Comparison of ENCODE assay signal across 16 cellular contexts in genomic region chr10:79203833-79204232, GRCh38.
A peak's percentile ranks its signal among the peaks of the same experiment; 100 is the strongest.
DNase-seq lines count a peak whose midpoint lies in the region; ATAC-seq and TF ChIP-seq lines count a peak whose summit lies in the region.
"Had no signal": no experiment of that assay in that cellular context is flagged by ENCODE, and none has a peak within 500 bp of the region (broad histone marks: within the 10 kb centered on the region; RNA-seq: fewer than 3 reads in every experiment).

No MANE protein-coding gene starts in this region.

- WGBS in heart right ventricle, 2 donors, result 38 to 53% methylated on average over 8 of the region's 8 CpGs
- 82 to 88% methylated on average over 8 of the region's 8 CpGs for WGBS in sigmoid colon, 2 donors

- H3K27me3 ChIP-seq in heart right ventricle (no peaks in the 10 kb centered on the region), sigmoid colon (no peaks in the 10 kb centered on the region)
- H3K27me3 ChIP-seq: suprapubic skin had no signal

- CTCF ChIA-PET in activated CD8-positive, alpha-beta memory T cell treated with anti-CD3 and anti-CD28 coated beads, Interleukin-2, amount 10 ng/mL, durations not matched to agents 7 days and 5 days (lab: Charles Lee), result interaction anchor here (1.6 to 3.8 kb wide), 2 partner anchors 9 to 106 kb away, joined by 3 to 30 read pairs; no protein-coding TSS in a partner anchor

- H3K27ac ChIP-seq in heart right ventricle (peak overlapping the region in 3 of 10 donors; percentile 41 to 53 (median 43)), sigmoid colon (peak overlapping the region in 3 of 4 donors; percentile 2 to 67 (median 64))
- H3K27ac ChIP-seq: HL-60, suprapubic skin, WERI-Rb-1 had no signal

- ATAC-seq in T-helper 17 cell (no peak), heart right ventricle (peak; percentile 29 to 78 (median 64)), GM18498 (IDR thresholded peaks at IDR 0.05; ENCODE audit: unreplicated experiment) (no peak)
- ATAC-seq in activated CD8-positive, alpha-beta memory T cell treated with anti-CD3 and anti-CD28 coated beads, Interleukin-2, amount 10 ng/mL, durations not matched to agents 7 days and 5 days, result no peak
- ATAC-seq: naive thymus-derived CD8-positive, alpha-beta T cell; T-cell had no signal

- no peak for TF ChIP-seq EP300 in sigmoid colon (IDR thresholded peaks at IDR 0.05)

- peaks cover 12% of the 10 kb centered on the region for H3K36me3 Mint-ChIP-seq in T-helper 17 cell (ENCODE audit: low read depth)
- no peaks in the 10 kb centered on the region for H3K36me3 Mint-ChIP-seq in activated CD8-positive, alpha-beta memory T cell treated with anti-CD3 and anti-CD28 coated beads, Interleukin-2, amount 10 ng/mL, durations not matched to agents 7 days and 5 days

- peaks cover 10% of the 10 kb centered on the region for H3K4me1 Mint-ChIP-seq in T-helper 17 cell
- H3K4me1 Mint-ChIP-seq in activated CD8-positive, alpha-beta memory T cell treated with anti-CD3 and anti-CD28 coated beads, Interleukin-2, amount 10 ng/mL, durations not matched to agents 7 days and 5 days, result no peaks in the 10 kb centered on the region
- H3K4me1 Mint-ChIP-seq: T-cell had no signal

- TF ChIP-seq CTCF in heart right ventricle (IDR thresholded peaks at IDR 0.05), result peak in 4 of 9 donors; percentile 12 to 48 (median 30)
- no peak for TF ChIP-seq CTCF in sigmoid colon (IDR thresholded peaks at IDR 0.05)
- no peak for TF ChIP-seq CTCF in GM13976 (IDR thresholded peaks at IDR 0.05; ENCODE audit: borderline replicate concordance, control extremely low read depth, extremely low read depth, insufficient read depth, missing control alignments)

- H3K4me3 ChIP-seq in heart right ventricle (no peak overlapping the region), sigmoid colon (no peak overlapping the region)
- H3K4me3 ChIP-seq: suprapubic skin had no signal

- H3K4me1 ChIP-seq in heart right ventricle (peaks cover 0 to 36% (median 22%) of the 10 kb centered on the region in 9 donors), sigmoid colon (peaks cover 0 to 37% (median 27%) of the 10 kb centered on the region in 4 donors)

- intact Hi-C loops in heart right ventricle (cut with DNase I) (loop anchor here in 2 of 10 donors (10.0 kb wide), 1 partner anchor 989 kb away; no protein-coding TSS in a partner anchor), sigmoid colon (cut with DNase I) (no loop called here)

- TF ChIP-seq POLR2A in sigmoid colon (IDR thresholded peaks at IDR 0.05), result no peak

- H3K27ac Mint-ChIP-seq in T-helper 17 cell, result peak overlapping the region; percentile 45
- H3K27ac Mint-ChIP-seq in activated CD8-positive, alpha-beta memory T cell treated with anti-CD3 and anti-CD28 coated beads, Interleukin-2, amount 10 ng/mL, durations not matched to agents 7 days and 5 days, result no peak overlapping the region
- H3K27ac Mint-ChIP-seq: naive thymus-derived CD8-positive, alpha-beta T cell; T-cell had no signal

- in situ Hi-C loops in GM13976 (cut with MboI; ENCODE audit: low sequenced_read_pairs, unreplicated experiment), result no loop called here

- H3K36me3 ChIP-seq in heart right ventricle (peaks cover 0 to 87% (median 42%) of the 10 kb centered on the region in 9 donors), sigmoid colon (peaks cover 11 to 64% (median 27%) of the 10 kb centered on the region in 4 donors)

- H3K9me3 ChIP-seq in T-helper 17 cell (ENCODE audit: control insufficient read depth, low read length, poor library complexity, severe bottlenecking) (no peaks in the 10 kb centered on the region), heart right ventricle (no peaks in the 10 kb centered on the region), sigmoid colon (no peaks in the 10 kb centered on the region)
- H3K9me3 ChIP-seq: suprapubic skin had no signal

- no peaks in the 10 kb centered on the region for H3K9me3 Mint-ChIP-seq in activated CD8-positive, alpha-beta memory T cell treated with anti-CD3 and anti-CD28 coated beads, Interleukin-2, amount 10 ng/mL, durations not matched to agents 7 days and 5 days (ENCODE audit: low read depth)
- H3K9me3 Mint-ChIP-seq: naive thymus-derived CD8-positive, alpha-beta T cell; T-cell had no signal

- no peak overlapping the region for H3K4me3 Mint-ChIP-seq in T-helper 17 cell
- H3K4me3 Mint-ChIP-seq in activated CD8-positive, alpha-beta memory T cell treated with anti-CD3 and anti-CD28 coated beads, Interleukin-2, amount 10 ng/mL, durations not matched to agents 7 days and 5 days, result no peak overlapping the region
- H3K4me3 Mint-ChIP-seq: naive thymus-derived CD8-positive, alpha-beta T cell; T-cell had no signal

- H3K27me3 Mint-ChIP-seq in T-helper 17 cell, result no peaks in the 10 kb centered on the region
- H3K27me3 Mint-ChIP-seq in activated CD8-positive, alpha-beta memory T cell treated with anti-CD3 and anti-CD28 coated beads, Interleukin-2, amount 10 ng/mL, durations not matched to agents 7 days and 5 days, result no peaks in the 10 kb centered on the region
- H3K27me3 Mint-ChIP-seq: naive thymus-derived CD8-positive, alpha-beta T cell; T-cell had no signal

- DNase-seq in NCI-H1694 treated with DMSO at 0.1 percent for 48 hours (lab: John Stamatoyannopoulos, UW) (peak; percentile 19), T-helper 17 cell (no peak), heart right ventricle (no peak), sigmoid colon (no peak), GM13976 (ENCODE audit: low spot score) (no peak)
- DNase-seq in activated CD8-positive, alpha-beta memory T cell treated with anti-CD3 and anti-CD28 coated beads, Interleukin-2, amount 10 ng/mL, durations not matched to agents 7 days and 5 days, result no peak
- DNase-seq: activated naive CD4-positive, alpha-beta T cell; naive thymus-derived CD8-positive, alpha-beta T cell; NCI-H1436; NCI-H748 treated with DMSO at 0.1 percent for 48 hours; stimulated activated CD4-positive, alpha-beta T cell treated with anti-CD3 and anti-CD28 coated beads, Interleukin-2, amount 100 ng/mL, for 24 hours; T-cell; WERI-Rb-1 had no signal

Comparison
In these comparisons a context has a peak if more than half of its experiments do, and no peak if none do; other contexts are left out.
1. ATAC-seq: peak in heart right ventricle (8 of 8); none in T-helper 17 cell (single experiment), GM18498 (single experiment) and activated CD8-positive, alpha-beta memory T cell treated with anti-CD3 and anti-CD28 coated beads, Interleukin-2, amount 10 ng/mL, durations not matched to agents 7 days and 5 days (single experiment).